23 cellular contexts compared by ENCODE assay signal in genomic region chr7:794207-794606, GRCh38.
"Had no signal": no experiment of that assay in that cellular context is flagged by ENCODE, and none has a peak within 500 bp of the region (broad histone marks: within the 10 kb centered on the region; RNA-seq: fewer than 3 reads in every experiment).

No MANE protein-coding gene starts in this region.

- H3K9me3 Mint-ChIP-seq: activated CD4-positive, alpha-beta memory T cell treated with anti-CD3 and anti-CD28 coated beads, Interleukin-2, amount 10 ng/mL, durations not matched to agents 7 days and 5 days; IgD-negative memory B cell; T-cell had no signal

- H3K27me3 Mint-ChIP-seq: activated CD4-positive, alpha-beta memory T cell treated with anti-CD3 and anti-CD28 coated beads, Interleukin-2, amount 10 ng/mL, durations not matched to agents 7 days and 5 days; IgD-negative memory B cell; T-cell had no signal

- H3K27me3 ChIP-seq: breast epithelium had no signal

- H3K4me1 ChIP-seq: breast epithelium had no signal

- DNase-seq: activated CD4-positive, alpha-beta memory T cell treated with anti-CD3 and anti-CD28 coated beads, Interleukin-2, amount 10 ng/mL, durations not matched to agents 7 days and 5 days; activated CD4-positive, alpha-beta T cell treated with anti-CD3 and anti-CD28 coated beads, Interleukin-2, amount 50 U/mL, for 1 hour; activated CD4-positive, CD25-positive, alpha-beta regulatory T cell; activated gamma-delta T cell treated with Interleukin-2 at 50 U/mL for 16 hours; activated naive CD4-positive, alpha-beta T cell treated with anti-CD3 and anti-CD28 coated beads, Interleukin-2, amount 50 U/mL, for 16 hours; activated T-cell treated with anti-CD3 and anti-CD28 coated beads, Interleukin-2, amount 50 U/mL, for 72 hours; aorta; KG1; NCI-H1048; NCI-H146; NCI-H187 treated with DMSO at 0.1 percent for 48 hours; NCI-H2081 treated with DMSO at 0.1 percent for 48 hours; NCI-H446; NCI-H524; SIG-M5; T-cell; T-helper 2 cell had no signal

- H3K36me3 Mint-ChIP-seq: IgD-negative memory B cell, T-cell had no signal

- H3K4me3 ChIP-seq: breast epithelium, SK-N-MC had no signal

- H3K36me3 ChIP-seq: breast epithelium had no signal

- H3K9me3 ChIP-seq: breast epithelium had no signal

- H3K4me1 Mint-ChIP-seq: activated CD4-positive, alpha-beta memory T cell treated with anti-CD3 and anti-CD28 coated beads, Interleukin-2, amount 10 ng/mL, durations not matched to agents 7 days and 5 days; IgD-negative memory B cell; T-cell had no signal

- H3K27ac Mint-ChIP-seq: activated CD4-positive, alpha-beta memory T cell treated with anti-CD3 and anti-CD28 coated beads, Interleukin-2, amount 10 ng/mL, durations not matched to agents 7 days and 5 days; activated T-cell treated with anti-CD3 and anti-CD28 coated beads, Interleukin-2, amount 50 U/mL, for 72 hours; activated T-helper 2 cell treated with anti-CD3 and anti-CD28 coated beads, Interferon-gamma antibody, Interleukin-2, Interleukin-4, amounts not matched to agents 10 μg/mL and 5 μg/mL and 100 μg/mL, durations not matched to agents 14 hours and 24 hours and 36 hours; IgD-negative memory B cell; T-cell had no signal

- FAIRE-seq: RCC 7860 had no signal

- ATAC-seq: activated T-cell treated with anti-CD3 and anti-CD28 coated beads, Interleukin-2, amount 50 U/mL, for 72 hours; T-cell had no signal

- H3K27ac ChIP-seq: SK-N-MC, VCaP had no signal

- H3K4me3 Mint-ChIP-seq: activated CD4-positive, alpha-beta memory T cell treated with anti-CD3 and anti-CD28 coated beads, Interleukin-2, amount 10 ng/mL, durations not matched to agents 7 days and 5 days; activated T-cell treated with anti-CD3 and anti-CD28 coated beads, Interleukin-2, amount 50 U/mL, for 72 hours; T-cell had no signal
